Comparison of ENCODE assay signal across 25 cellular contexts in the genomic region with DNA sequence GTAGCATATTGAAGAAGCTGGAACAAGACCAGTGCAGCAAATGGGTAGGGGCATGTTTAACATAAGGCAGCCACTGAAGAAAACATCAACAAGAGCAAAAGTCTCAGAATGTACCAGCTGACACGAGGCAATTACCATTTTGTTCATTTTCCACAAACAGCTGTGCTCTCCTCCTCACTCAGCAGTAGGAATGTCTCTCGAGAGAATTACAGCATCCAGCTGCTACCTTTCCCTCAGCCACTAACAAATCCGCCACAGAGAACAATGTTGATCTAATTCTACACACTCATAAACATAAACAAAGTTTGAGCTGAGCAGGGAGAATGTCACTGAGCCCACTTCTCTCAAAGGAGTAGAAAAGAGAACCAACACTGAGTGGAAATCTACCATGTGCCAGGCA.
A peak's percentile ranks its signal among the peaks of the same experiment; 100 is the strongest.
DNase-seq lines count a peak whose midpoint lies in the region; ATAC-seq and TF ChIP-seq lines count a peak whose summit lies in the region.
"Had no signal": no experiment of that assay in that cellular context is flagged by ENCODE, and none has a peak within 500 bp of the region (broad histone marks: within the 10 kb centered on the region; RNA-seq: fewer than 3 reads in every experiment).

No MANE protein-coding gene starts in this region.

- TF ChIP-seq CTCF in AG04450 (IDR thresholded peaks at IDR 0.05; ENCODE audit: low read depth, low read length) (no peak), IMR-90 (conservative IDR thresholded peaks at IDR 0.05; ENCODE audit: low read depth, low read length) (no peak), cardiac fibroblast (IDR thresholded peaks at IDR 0.05; ENCODE audit: low read depth, low read length) (no peak)

- H2AK9ac ChIP-seq in IMR-90 (replicated peaks; ENCODE audit: low read depth, low read length, poor library complexity): no peak overlapping the region

- intact Hi-C loops in IMR-90 (cut with micrococcal nuclease): no loop called here

- DNase-seq in AG04450 (ENCODE audit: low read depth, low spot score) (peak; percentile 26), IMR-90 (peak; percentile 47), cardiac fibroblast (ENCODE audit: low read depth in 2 of 2) (peak; percentile 3 to 34), mesenchymal stem cell (peak; percentile 59), cerebellar cortex (ENCODE audit: low spot score) (no peak), UCSD-AML1 (lab: John Stamatoyannopoulos, UW; ENCODE audit: unreplicated experiment) (no peak)
- no peak for DNase-seq in stimulated activated naive CD8-positive, alpha-beta T cell treated with anti-CD3 and anti-CD28 coated beads, Interleukin-15, Interleukin-2, amounts not matched to agents 100 U/mL and 50 U/mL, for 24 hours
- DNase-seq: activated CD4-positive, alpha-beta T cell treated with anti-CD3 and anti-CD28 coated beads for 48 hours; activated CD8-positive, alpha-beta memory T cell treated with anti-CD3 and anti-CD28 coated beads for 24 hours; activated effector memory CD4-positive, alpha-beta T cell treated with Interleukin-2 at 50 U/mL for 16 hours; C1 segment of cervical spinal cord; DND-41; foreskin keratinocyte; NCI-H1436 treated with DMSO at 0.1 percent for 48 hours; psoas muscle; SIG-M5; SW 1271; T-helper 9 cell; WERI-Rb-1 had no signal

- H3K18ac ChIP-seq in IMR-90 (ENCODE audit: low read depth, low read length) (no peak overlapping the region), mesenchymal stem cell (ENCODE audit: low read depth in 1 of 2, low read length in 2 of 2) (no peak overlapping the region)

- H4K5ac ChIP-seq in IMR-90 (ENCODE audit: low read depth, low read length): no peak overlapping the region

- no peaks in the 10 kb centered on the region for H3K36me3 ChIP-seq in IMR-90 (ENCODE audit: control insufficient read depth, insufficient read depth, low read length)
- no peaks in the 10 kb centered on the region for H3K36me3 ChIP-seq in mesenchymal stem cell (ENCODE audit: control insufficient read depth in 1 of 2, insufficient read depth in 2 of 2, low read depth in 1 of 2, low read length in 2 of 2)
- H3K36me3 ChIP-seq: ascending aorta, HAP-1, tibial nerve, WERI-Rb-1 had no signal

- POLR2A ChIA-PET in AG04450 (lab: Yijun Ruan, JAX) (interaction anchor here (1.0 kb wide), 1 partner anchor 67 kb away, joined by 3 read pairs; no protein-coding TSS in a partner anchor), IMR-90 (lab: Charles Lee; ENCODE audit: unreplicated experiment) (interaction anchor here (0.6 kb wide), 1 partner anchor 11 kb away, joined by 6 read pairs; no protein-coding TSS in a partner anchor)

- no peaks in the 10 kb centered on the region; the same call in 1 of the 2 replicates for H4K20me1 ChIP-seq in IMR-90 (ENCODE audit: insufficient read depth, low read length)

- no peak overlapping the region for H2BK12ac ChIP-seq in mesenchymal stem cell (ENCODE audit: low read length in 2 of 2)

- CTCF ChIA-PET in AG04450 (lab: Charles Lee): no interaction called here
- CTCF ChIA-PET in IMR-90 (lab: Yijun Ruan, JAX): no interaction called here

- no peak overlapping the region for H3K56ac ChIP-seq in IMR-90 (ENCODE audit: extremely low read depth, insufficient read depth, low read length)

- H3K27me3 ChIP-seq in AG04450 (ENCODE audit: control insufficient read depth, insufficient read depth, low read length) (no peaks in the 10 kb centered on the region), IMR-90 (ENCODE audit: control insufficient read depth, insufficient read depth, low read length) (no peaks in the 10 kb centered on the region), mesenchymal stem cell (ENCODE audit: control insufficient read depth in 1 of 2, insufficient read depth in 1 of 2, low read length in 2 of 2) (peaks cover 0 to 13% of the 10 kb centered on the region in 2 experiments)
- H3K27me3 ChIP-seq: ascending aorta, foreskin keratinocyte, tibial nerve had no signal

- H2AK5ac ChIP-seq in IMR-90 (ENCODE audit: low read depth, low read length) (no peak overlapping the region), mesenchymal stem cell (ENCODE audit: low read length, severe bottlenecking) (no peak overlapping the region)

- H2BK20ac ChIP-seq in IMR-90 (ENCODE audit: low read depth, low read length): no peak overlapping the region

- H3K9ac ChIP-seq in IMR-90 (ENCODE audit: low read depth, low read length) (no peak overlapping the region), mesenchymal stem cell (ENCODE audit: low read length) (no peak overlapping the region)

- H3K9me3 ChIP-seq in AG04450 (ENCODE audit: control insufficient read depth, insufficient read depth, low read length) (no peaks in the 10 kb centered on the region), IMR-90 (ENCODE audit: control insufficient read depth, insufficient read depth, low read length) (peaks cover 4% of the 10 kb centered on the region), mesenchymal stem cell (ENCODE audit: control insufficient read depth, low read length) (peaks cover 23% of the 10 kb centered on the region)
- H3K9me3 ChIP-seq: HAP-1 had no signal

- H2BK120ac ChIP-seq in IMR-90 (ENCODE audit: low read depth, low read length) (no peak overlapping the region), mesenchymal stem cell (ENCODE audit: low read depth, low read length) (no peak overlapping the region)

- BruUV-seq in IMR-90 (replicated peaks; lab: Mats Ljungman, UMichigan): no TSS peak

- H4K91ac ChIP-seq in IMR-90 (ENCODE audit: insufficient read depth, low read depth, low read length) (no peak overlapping the region), mesenchymal stem cell (ENCODE audit: low read length) (no peak overlapping the region)

- H3K4me1 ChIP-seq in IMR-90 (ENCODE audit: control insufficient read depth, insufficient read depth, low read length) (no peaks in the 10 kb centered on the region), mesenchymal stem cell (ENCODE audit: control insufficient read depth, insufficient read depth, low read depth, low read length) (no peaks in the 10 kb centered on the region)
- H3K4me1 ChIP-seq: ascending aorta, foreskin keratinocyte, HAP-1, psoas muscle had no signal

- in situ Hi-C loops in IMR-90 (cut with MboI; ENCODE audit: low sequenced_read_pairs): no loop called here

- WGBS in IMR-90 (ENCODE audit: extremely low coverage in 2 of 2, insufficient read length in 1 of 2), 2 experiments: 0% methylated on average over 1 of the region's 3 CpGs; no CpG with 5 or more reads in 1 of the 2 experiments
- WGBS in mesenchymal stem cell: 17% methylated on average over 3 of the region's 3 CpGs

- H3K4ac ChIP-seq in IMR-90 (ENCODE audit: low read depth, low read length): no peak overlapping the region
- no peak overlapping the region for H3K4ac ChIP-seq in mesenchymal stem cell (ENCODE audit: low read depth in 1 of 2, low read length in 2 of 2)

- TF ChIP-seq POLR2A in IMR-90 (IDR thresholded peaks at IDR 0.05; ENCODE audit: low read depth, low read length): no peak

- TF ChIP-seq RAD21 in IMR-90 (IDR thresholded peaks at IDR 0.05; ENCODE audit: low read length): no peak

- H4K8ac ChIP-seq in IMR-90 (ENCODE audit: low read depth in 2 of 2, low read length in 2 of 2) (no peak overlapping the region), mesenchymal stem cell (ENCODE audit: low read length) (no peak overlapping the region)

- H3K79me1 ChIP-seq in IMR-90 (ENCODE audit: low read depth in 1 of 2, low read length in 2 of 2) (no peaks in the 10 kb centered on the region), mesenchymal stem cell (replicated peaks; ENCODE audit: low read length, poor library complexity, severe bottlenecking) (peaks cover 2% of the 10 kb centered on the region)

- H2BK5ac ChIP-seq in IMR-90 (ENCODE audit: low read depth, low read length, poor library complexity, severe bottlenecking) (no peak overlapping the region), mesenchymal stem cell (ENCODE audit: low read depth, low read length, poor library complexity, severe bottlenecking) (no peak overlapping the region)

- no peak overlapping the region for H2AFZ ChIP-seq in IMR-90 (replicated peaks; ENCODE audit: low read length, poor library complexity)
- H2AFZ ChIP-seq in mesenchymal stem cell (ENCODE audit: low read depth, low read length): no peak overlapping the region

- dilution Hi-C loops in IMR-90 (cut with HindIII; ENCODE audit: low sequenced_read_pairs, unreplicated experiment): no loop called here

- H3K27ac ChIP-seq in AG04450 (ENCODE audit: low read depth, low read length): no peak overlapping the region
- H3K27ac ChIP-seq in IMR-90 (ENCODE audit: insufficient read depth, low read length): no peak overlapping the region
- H3K27ac ChIP-seq in mesenchymal stem cell (ENCODE audit: low read length, poor library complexity, severe bottlenecking): no peak overlapping the region
- H3K27ac ChIP-seq: ascending aorta, foreskin keratinocyte, HL-60, psoas muscle, WERI-Rb-1 had no signal

- H2BK15ac ChIP-seq in IMR-90 (ENCODE audit: low read depth, low read length): no peak overlapping the region
- no peak overlapping the region for H2BK15ac ChIP-seq in mesenchymal stem cell (ENCODE audit: low read depth, poor library complexity, severe bottlenecking)

- H3K23ac ChIP-seq in IMR-90 (ENCODE audit: low read depth, low read length) (no peak overlapping the region), mesenchymal stem cell (ENCODE audit: low read length in 2 of 2) (no peak overlapping the region)

- H3K9me1 ChIP-seq in IMR-90 (ENCODE audit: insufficient read depth, low read length): no peaks in the 10 kb centered on the region

- H3K4me2 ChIP-seq in IMR-90 (ENCODE audit: low read depth, low read length) (no peak overlapping the region), mesenchymal stem cell (ENCODE audit: low read length, poor library complexity, severe bottlenecking) (no peak overlapping the region)
- H3K4me2 ChIP-seq: smooth muscle cell had no signal

- H3K4me3 ChIP-seq in AG04450 (ENCODE audit: low read depth, low read length) (no peak overlapping the region), IMR-90 (ENCODE audit: insufficient read depth, low read depth, low read length) (no peak overlapping the region), cardiac fibroblast (replicated peaks in 1 of 2; ENCODE audit: low read depth in 2 of 2, low read length in 2 of 2) (no peak overlapping the region), mesenchymal stem cell (ENCODE audit: insufficient read depth in 1 of 2, low read depth in 1 of 2, low read length in 2 of 2) (no peak overlapping the region)
- H3K4me3 ChIP-seq: ascending aorta, HAP-1, psoas muscle, smooth muscle cell, tibial nerve had no signal

- peak; percentile 72 for ATAC-seq in IMR-90 (ENCODE audit: low read depth)
- no peak for ATAC-seq in stimulated activated naive CD8-positive, alpha-beta T cell treated with anti-CD3 and anti-CD28 coated beads, Interleukin-15, Interleukin-2, amounts not matched to agents 100 U/mL and 50 U/mL, for 24 hours
- no peak for ATAC-seq in HG03571 (IDR thresholded peaks at IDR 0.05; ENCODE audit: unreplicated experiment)
- ATAC-seq: foreskin keratinocyte, psoas muscle had no signal

- H3K14ac ChIP-seq in IMR-90 (replicated peaks; ENCODE audit: low read depth, low read length) (no peak overlapping the region), mesenchymal stem cell (ENCODE audit: low read length in 2 of 2) (no peak overlapping the region)

TF ChIP-seq in IMR-90, 13 proteins besides CTCF, POLR2A, EP300 and RAD21 (continues in another document):
- TF ChIP-seq FOS (IDR thresholded peaks at IDR 0.05; ENCODE audit: low read depth, low read length): no peak
- no peak for TF ChIP-seq RCOR1 (IDR thresholded peaks at IDR 0.05; ENCODE audit: insufficient replicate concordance, low read length)
- no peak for TF ChIP-seq RFX5 (IDR thresholded peaks at IDR 0.05; ENCODE audit: low read depth, low read length)

Comparison
In these comparisons a context has a peak if more than half of its experiments do, and no peak if none do; other contexts are left out.
1. DNase-seq: peak in AG04450 (single experiment), IMR-90 (single experiment), cardiac fibroblast (2 of 2) and mesenchymal stem cell (single experiment); none in stimulated activated naive CD8-positive, alpha-beta T cell treated with anti-CD3 and anti-CD28 coated beads, Interleukin-15, Interleukin-2, amounts not matched to agents 100 U/mL and 50 U/mL, for 24 hours (single experiment), cerebellar cortex (single experiment) and UCSD-AML1 (single experiment).